Comparison of ENCODE assay signal across 9 cellular contexts in the genomic region with DNA sequence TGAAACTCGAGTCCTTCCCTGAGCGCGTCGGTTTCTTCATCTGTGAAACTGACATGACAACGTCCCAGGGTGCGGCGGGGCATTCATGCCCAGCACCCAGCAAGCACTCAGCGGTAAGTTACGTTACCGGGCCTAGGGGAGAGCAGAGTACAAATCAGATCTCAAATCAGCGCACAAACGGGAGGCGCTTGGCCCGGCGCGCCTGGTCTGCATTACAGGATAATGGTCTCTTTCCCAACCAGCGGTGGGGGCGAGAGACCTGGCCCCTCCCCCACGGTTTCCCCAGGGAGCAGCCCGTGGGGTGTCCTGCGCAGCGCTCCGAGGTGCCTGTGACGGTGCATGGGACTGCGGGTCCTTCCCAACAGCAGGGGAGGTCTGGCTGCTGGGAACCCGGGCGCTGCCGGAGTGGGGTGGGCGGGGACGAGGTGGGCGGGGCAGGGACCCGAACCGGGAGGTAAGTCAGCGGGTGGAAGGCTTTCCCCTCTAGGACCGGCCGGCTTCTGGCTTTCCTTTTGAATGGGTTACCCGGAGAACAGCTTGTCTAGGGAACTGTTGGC. TPM values are rescaled to one million over a fixed set of nuclear protein-coding genes. Genes with fewer than 3 reads are reported as not detected.
DNase-seq lines count a peak whose midpoint lies in the region; ATAC-seq lines count a peak whose summit lies in the region.
"Had no signal": no experiment of that assay in that cellular context is flagged by ENCODE, and none has a peak within 500 bp of the region (broad histone marks: within the 10 kb centered on the region; RNA-seq: fewer than 3 reads in every experiment).

No MANE protein-coding gene starts in this region.

- H3K27ac Mint-ChIP-seq in activated naive CD4-positive, alpha-beta T cell treated with anti-CD3 and anti-CD28 coated beads for 36 hours, result no peak overlapping the region

- H3K9me3 Mint-ChIP-seq in activated naive CD4-positive, alpha-beta T cell treated with anti-CD3 and anti-CD28 coated beads for 36 hours, result no peaks in the 10 kb centered on the region

- no peaks in the 10 kb centered on the region for H3K9me2 ChIP-seq in Karpas-422 (replicated peaks; ENCODE audit: insufficient read depth, low read length)

- peak; percentile 23 for DNase-seq in activated naive CD4-positive, alpha-beta T cell treated with anti-CD3 and anti-CD28 coated beads for 36 hours
- DNase-seq in activated naive CD4-positive, alpha-beta T cell (lab: John Stamatoyannopoulos, UW), result no peak
- peak; percentile 50 for DNase-seq in astrocyte of the hippocampus (ENCODE audit: low read depth, low spot score)
- peak; percentile 77 for DNase-seq in islet precursor cell
- DNase-seq in Karpas-422, result no peak
- no peak for DNase-seq in DMS114 treated with DMSO at 0.1 percent for 48 hours (lab: John Stamatoyannopoulos, UW; ENCODE audit: unreplicated experiment)

- H3K36me3 ChIP-seq in stomach smooth muscle (ENCODE audit: control insufficient read depth in 2 of 2, insufficient read depth in 2 of 2, low read length in 2 of 2) (no peaks in the 10 kb centered on the region), Karpas-422 (ENCODE audit: insufficient read depth, low read length) (no peaks in the 10 kb centered on the region)

- peak overlapping the region; percentile 49 for H3K4me3 Mint-ChIP-seq in activated naive CD4-positive, alpha-beta T cell treated with anti-CD3 and anti-CD28 coated beads for 36 hours

- intact Hi-C loops in activated naive CD4-positive, alpha-beta T cell treated with anti-CD3 and anti-CD28 coated beads for 36 hours (cut with micrococcal nuclease), result no loop called here

- H3K4me3 ChIP-seq in stomach smooth muscle (ENCODE audit: low read length in 2 of 2) (peak overlapping the region; percentile 83 to 94), Karpas-422 (ENCODE audit: low read length) (no peak overlapping the region)

- H3K9ac ChIP-seq in stomach smooth muscle (ENCODE audit: low read length in 2 of 2) (peak overlapping the region; percentile 84 to 97), Karpas-422 (ENCODE audit: low read length) (no peak overlapping the region)

- H3K27ac ChIP-seq in stomach smooth muscle (ENCODE audit: low read length), result peak overlapping the region; percentile 97
- H3K27ac ChIP-seq in Karpas-422 (ENCODE audit: low read length), result no peak overlapping the region

- no peaks in the 10 kb centered on the region for H3K27me3 ChIP-seq in stomach smooth muscle (ENCODE audit: control insufficient read depth in 1 of 2, insufficient read depth in 2 of 2, low read length in 2 of 2)
- no peaks in the 10 kb centered on the region for H3K27me3 ChIP-seq in Karpas-422 (ENCODE audit: low read length)

- peaks cover 69% of the 10 kb centered on the region for H3K4me1 ChIP-seq in stomach smooth muscle (ENCODE audit: control insufficient read depth, insufficient read depth, low read length)
- H3K4me1 ChIP-seq in Karpas-422 (ENCODE audit: low read length), result no peaks in the 10 kb centered on the region

- CTCF ChIA-PET in activated naive CD4-positive, alpha-beta T cell treated with anti-CD3 and anti-CD28 coated beads for 36 hours (lab: Charles Lee), result interaction anchor here (0.8 to 1.1 kb wide), 2 partner anchors 117 to 245 kb away, joined by 3 read pairs; no protein-coding TSS in a partner anchor

- no peak overlapping the region for H3K4me2 ChIP-seq in Karpas-422 (ENCODE audit: low read depth, low read length, poor library complexity, severe bottlenecking)

- peaks cover 36% of the 10 kb centered on the region for H3K27me3 Mint-ChIP-seq in activated naive CD4-positive, alpha-beta T cell treated with anti-CD3 and anti-CD28 coated beads for 36 hours (ENCODE audit: low read depth)

- H3K4me1 Mint-ChIP-seq in activated naive CD4-positive, alpha-beta T cell treated with anti-CD3 and anti-CD28 coated beads for 36 hours (ENCODE audit: low read depth), result peaks cover 30% of the 10 kb centered on the region

- H3K36me3 Mint-ChIP-seq in activated naive CD4-positive, alpha-beta T cell treated with anti-CD3 and anti-CD28 coated beads for 36 hours (ENCODE audit: low read depth), result no peaks in the 10 kb centered on the region

- no peak overlapping the region for H2AFZ ChIP-seq in Karpas-422 (ENCODE audit: low read length)

- no peak for ATAC-seq in GM21723 (IDR thresholded peaks at IDR 0.05; ENCODE audit: unreplicated experiment)

- no peaks in the 10 kb centered on the region for H4K20me1 ChIP-seq in Karpas-422 (ENCODE audit: insufficient read depth, low read depth, low read length)

- H3K79me2 ChIP-seq in Karpas-422 (ENCODE audit: low read length), result no peaks in the 10 kb centered on the region

- H3K9me3 ChIP-seq in stomach smooth muscle (ENCODE audit: control insufficient read depth in 2 of 2, low read length in 2 of 2) (no peaks in the 10 kb centered on the region), Karpas-422 (ENCODE audit: low read length) (no peaks in the 10 kb centered on the region)

RNA-seq across cellular contexts. Expression of gene TMEM51, which starts 1.0 kb away (rescaled TPM):
- total RNA-seq in activated naive CD4-positive, alpha-beta T cell treated with anti-CD3 and anti-CD28 coated beads for 36 hours, result under 1 TPM; 0.14 to 0.15 TPM
- total RNA-seq in Karpas-422 (2014; rRNA removed; shearing (Covaris generic); ENCODE audit: low replicate concordance), result not detected in 2 replicates
- total RNA-seq: activated CD8-positive, alpha-beta memory T cell treated with anti-CD3 and anti-CD28 coated beads for 36 hours had no signal

Comparison
In these comparisons a context has a peak if more than half of its experiments do, and no peak if none do; other contexts are left out.
1. DNase-seq: peak in activated naive CD4-positive, alpha-beta T cell treated with anti-CD3 and anti-CD28 coated beads for 36 hours (single experiment), astrocyte of the hippocampus (single experiment) and islet precursor cell (single experiment); none in activated naive CD4-positive, alpha-beta T cell (0 of 4), Karpas-422 (single experiment) and DMS114 treated with DMSO at 0.1 percent for 48 hours (single experiment).